Comparison of ENCODE assay signal across 9 cellular contexts in the genomic region with DNA sequence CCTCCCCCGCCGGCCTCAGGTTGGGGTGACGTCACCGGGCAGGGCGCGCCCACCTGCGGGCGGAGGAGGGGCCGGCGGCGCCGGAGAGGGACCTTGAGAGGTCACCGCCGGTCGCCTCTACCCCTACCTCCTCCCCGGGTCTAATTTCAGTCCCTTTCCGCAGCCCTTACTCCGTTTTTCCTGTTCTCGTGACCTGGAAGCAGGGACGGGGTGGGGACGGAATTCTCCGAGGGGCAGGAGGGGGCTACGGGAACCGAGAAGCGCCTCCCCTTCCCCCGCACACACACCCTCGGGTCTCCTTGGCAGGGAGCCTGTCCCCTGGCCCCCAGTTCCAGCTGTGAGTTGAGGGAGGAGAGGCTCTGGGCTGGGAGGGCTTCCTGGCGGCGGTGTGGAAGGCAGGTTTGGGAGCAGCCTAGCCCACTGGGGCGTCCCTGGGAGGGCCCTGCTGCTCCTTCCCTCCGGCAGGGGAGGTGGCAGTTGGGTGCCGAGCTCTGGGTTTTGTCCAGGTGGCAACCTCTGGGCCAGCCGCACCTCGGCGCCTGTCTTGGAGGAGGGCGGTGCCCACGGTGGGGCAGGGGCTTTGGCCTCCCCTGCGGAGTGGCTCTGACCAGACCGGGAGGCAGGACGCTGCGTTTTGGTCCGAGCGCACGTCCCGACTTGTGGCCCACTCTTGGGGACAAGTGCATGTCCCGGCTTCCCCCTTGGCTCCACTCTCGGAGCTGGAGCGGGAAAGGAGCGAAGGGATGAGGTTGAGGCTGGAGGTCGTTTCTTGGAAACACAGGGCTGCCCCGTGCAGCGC. TPM values are rescaled to one million over a fixed set of nuclear protein-coding genes. Genes with fewer than 3 reads are reported as not detected.
DNase-seq lines count a peak whose midpoint lies in the region; ATAC-seq and TF ChIP-seq lines count a peak whose summit lies in the region.
"Had no signal": no experiment of that assay in that cellular context is flagged by ENCODE, and none has a peak within 500 bp of the region (broad histone marks: within the 10 kb centered on the region; RNA-seq: fewer than 3 reads in every experiment).

No MANE protein-coding gene starts in this region.

- CTCF ChIA-PET in CD4-positive, alpha-beta memory T cell (lab: Charles Lee; ENCODE audit: partially characterized antibody): interaction anchor here (1.2 to 1.6 kb wide), 2 partner anchors 13 to 150 kb away, joined by 5 to 7 read pairs; no protein-coding TSS in a partner anchor

- H3K4me3 ChIP-seq in CD4-positive, alpha-beta memory T cell (ENCODE audit: low read length in 2 of 2): peak overlapping the region; percentile 36 to 52
- H3K4me3 ChIP-seq in H7 (ENCODE audit: insufficient read depth, low read depth, low read length): peak overlapping the region; percentile 66
- H3K4me3 ChIP-seq in iPS-11a (ENCODE audit: low read depth, low read length): peak overlapping the region; percentile 50
- H3K4me3 ChIP-seq in thoracic aorta: peak overlapping the region; percentile 65

- H3K36me3 Mint-ChIP-seq in CD4-positive, alpha-beta memory T cell: peaks cover 6% of the 10 kb centered on the region in 2 donors

- peaks cover 22% of the 10 kb centered on the region for H3K4me1 ChIP-seq in CD4-positive, alpha-beta memory T cell (ENCODE audit: insufficient read depth, low read length)
- peaks cover 9 to 25% of the 10 kb centered on the region in 2 donors for H3K4me1 ChIP-seq in thoracic aorta (ENCODE audit: control insufficient read depth in 1 of 2, low read depth in 2 of 2)

- peaks cover 0 to 1% (median 0%) of the 10 kb centered on the region in 8 donors for H3K9me3 Mint-ChIP-seq in CD4-positive, alpha-beta memory T cell

- DNase-seq in CD4-positive, alpha-beta memory T cell: peak in 1 of 5 donors; percentile 56
- DNase-seq in H7 (peak; percentile 96), thoracic aorta (ENCODE audit: low spot score) (no peak), HK-2 (ENCODE audit: unreplicated experiment) (no peak), DMS114 treated with DMSO at 0.1 percent for 48 hours (lab: John Stamatoyannopoulos, UW; ENCODE audit: unreplicated experiment) (no peak)
- DNase-seq in activated CD4-positive, alpha-beta T cell treated with anti-CD3 and anti-CD28 coated beads, Interleukin-2, amount 50 U/mL, for 1 hour: peak; percentile 32

- H3K4me3 Mint-ChIP-seq in CD4-positive, alpha-beta memory T cell: peak overlapping the region; percentile 73 to 84 (median 78)

- intact Hi-C loops in CD4-positive, alpha-beta memory T cell (cut with micrococcal nuclease): loop anchor here (2.0 to 5.0 kb wide), 2 partner anchors 18 to 48 kb away; a partner anchor contains a TSS

- no peaks in the 10 kb centered on the region for H3K9me3 ChIP-seq in CD4-positive, alpha-beta memory T cell (ENCODE audit: control insufficient read depth in 1 of 2, low read length in 2 of 2)
- H3K9me3 ChIP-seq in thoracic aorta: no peaks in the 10 kb centered on the region

- peaks cover 4% of the 10 kb centered on the region for H3K36me3 ChIP-seq in CD4-positive, alpha-beta memory T cell (ENCODE audit: insufficient read depth, low read length)
- H3K36me3 ChIP-seq in H7 (replicated peaks; ENCODE audit: control insufficient read depth, insufficient read depth, low read length) (peaks cover 5% of the 10 kb centered on the region), thoracic aorta (peaks cover 12% of the 10 kb centered on the region)

- POLR2A ChIA-PET in CD4-positive, alpha-beta memory T cell (lab: Charles Lee; ENCODE audit: partially characterized antibody): interaction anchor here (1.1 to 5.7 kb wide), 8 partner anchors 9 to 218 kb away, joined by 3 to 71 read pairs (median 24); a partner anchor contains a TSS

- H3K27me3 ChIP-seq in CD4-positive, alpha-beta memory T cell (ENCODE audit: insufficient read depth, low read length): no peaks in the 10 kb centered on the region
- H3K27me3 ChIP-seq in H7 (ENCODE audit: control insufficient read depth, insufficient read depth, low read length): peaks cover 26% of the 10 kb centered on the region
- H3K27me3 ChIP-seq in thoracic aorta (replicated peaks; ENCODE audit: insufficient read depth): peaks cover 7% of the 10 kb centered on the region

- H3K27me3 Mint-ChIP-seq in CD4-positive, alpha-beta memory T cell: peaks cover 6 to 7% of the 10 kb centered on the region in 2 donors

- ATAC-seq in thoracic aorta (ENCODE audit: insufficient number of reproducible peaks, low FRiP score, low read depth) (no peak), GM21360 (IDR thresholded peaks at IDR 0.05; ENCODE audit: unreplicated experiment) (no peak)

- H3K27ac ChIP-seq in CD4-positive, alpha-beta memory T cell (ENCODE audit: low read depth, low read length): peak overlapping the region; percentile 30
- H3K27ac ChIP-seq in thoracic aorta: no peak overlapping the region

- H3K27ac Mint-ChIP-seq in CD4-positive, alpha-beta memory T cell: peak overlapping the region in 6 of 7 donors; percentile 76 to 93 (median 86)

- H3K4me1 Mint-ChIP-seq in CD4-positive, alpha-beta memory T cell: peaks cover 6 to 30% (median 16%) of the 10 kb centered on the region in 4 donors

- TF ChIP-seq CTCF in thoracic aorta (IDR thresholded peaks at IDR 0.05): no peak

RNA-seq across cellular contexts. Expression of a gene that starts 0.8 kb away (rescaled TPM):
- total RNA-seq in CD4-positive, alpha-beta memory T cell: 1 to 10 TPM; 1.6 TPM
- 1 to 10 TPM in 1 of 2 donors, under 1 TPM in 1; 0.50 to 2.2 TPM for polyA plus RNA-seq in CD4-positive, alpha-beta memory T cell
- total RNA-seq in H7 (2014; rRNA removed; shearing (Covaris generic)): 38.6 and 60.0 TPM in 2 replicates
- 1 to 10 TPM in 1 of 2 donors, under 1 TPM in 1; 0.49 to 1.5 TPM for total RNA-seq in thoracic aorta
- total RNA-seq: subcutaneous adipose tissue had no signal

RNA-seq across cellular contexts. Expression of a gene that starts 6.5 kb away (rescaled TPM):
- 10 to 100 TPM; 19.6 to 22.6 TPM for total RNA-seq in CD4-positive, alpha-beta memory T cell
- polyA plus RNA-seq in CD4-positive, alpha-beta memory T cell: 10 to 100 TPM; 32.2 to 35.7 TPM
- total RNA-seq in H7 (2014; rRNA removed; shearing (Covaris generic)): 75.1 and 77.8 TPM in 2 replicates
- 10 to 100 TPM; 12.4 to 14.6 TPM for total RNA-seq in thoracic aorta

RNA-seq across cellular contexts. Expression of a gene that starts 9.3 kb away (rescaled TPM):
- total RNA-seq in CD4-positive, alpha-beta memory T cell: under 1 TPM; 0.47 to 0.84 TPM
- polyA plus RNA-seq in CD4-positive, alpha-beta memory T cell: under 1 TPM; 0.50 to 0.54 TPM
- total RNA-seq in H7 (2014; rRNA removed; shearing (Covaris generic)): 1.3 TPM in 1 of 2 replicates, not detected in the other
- not detected for total RNA-seq in thoracic aorta
- total RNA-seq: subcutaneous adipose tissue had no signal

RNA-seq across cellular contexts. Expression of a gene that starts 18.7 kb away (rescaled TPM):
- total RNA-seq in CD4-positive, alpha-beta memory T cell: 10 to 100 TPM; 33.2 to 35.0 TPM
- polyA plus RNA-seq in CD4-positive, alpha-beta memory T cell: 10 to 100 TPM; 44.1 to 47.6 TPM
- total RNA-seq in H7 (2014; rRNA removed; shearing (Covaris generic)): 91.7 and 104 TPM in 2 replicates
- 10 to 100 TPM; 22.2 to 44.8 TPM for total RNA-seq in thoracic aorta

RNA-seq across cellular contexts. Expression of a gene that starts 19.1 kb away (rescaled TPM):
- total RNA-seq in CD4-positive, alpha-beta memory T cell: 10 to 100 TPM; 48.5 to 49.8 TPM
- 10 to 100 TPM in 1 of 2 donors, 1 to 10 TPM in 1; 3.1 to 10.0 TPM for polyA plus RNA-seq in CD4-positive, alpha-beta memory T cell
- total RNA-seq in H7 (2014; rRNA removed; shearing (Covaris generic)): 28.4 and 30.8 TPM in 2 replicates
- total RNA-seq in thoracic aorta: 10 to 100 TPM; 65.8 to 68.5 TPM

Comparison
In these comparisons a context has a peak if more than half of its experiments do, and no peak if none do; other contexts are left out.
1. DNase-seq: peak in H7 (single experiment) and activated CD4-positive, alpha-beta T cell treated with anti-CD3 and anti-CD28 coated beads, Interleukin-2, amount 50 U/mL, for 1 hour (single experiment); none in thoracic aorta (single experiment), HK-2 (single experiment) and DMS114 treated with DMSO at 0.1 percent for 48 hours (single experiment).
2. RNA of a gene that starts 0.8 kb away (total RNA-seq): 38.6 to 60.0 TPM in H7; 1.6 TPM in CD4-positive, alpha-beta memory T cell and 0.49 to 1.5 TPM in thoracic aorta; every median in the first group is over 10 times any median in the second.
3. Peak in every context shown above with its lines, with median percentiles within 50 percentile points of each other: H3K4me3 ChIP-seq.